Comparison of ENCODE assay signal across 32 cellular contexts in genomic region chr14:34087556-34087955, GRCh38.
A peak's percentile ranks its signal among the peaks of the same experiment; 100 is the strongest.
DNase-seq lines count a peak whose midpoint lies in the region; ATAC-seq and TF ChIP-seq lines count a peak whose summit lies in the region.
"Had no signal": no experiment of that assay in that cellular context is flagged by ENCODE, and none has a peak within 500 bp of the region (broad histone marks: within the 10 kb centered on the region; RNA-seq: fewer than 3 reads in every experiment).

No MANE protein-coding gene starts in this region.

- H3K36me3 Mint-ChIP-seq in natural killer cell: no peaks in the 10 kb centered on the region
- H3K36me3 Mint-ChIP-seq: activated naive CD4-positive, alpha-beta T cell treated with anti-CD3 and anti-CD28 coated beads, Interleukin-2, amount 10 ng/mL, durations not matched to agents 7 days and 5 days; naive thymus-derived CD8-positive, alpha-beta T cell had no signal

- H3K36me3 ChIP-seq in heart left ventricle: no peaks in the 10 kb centered on the region
- H3K36me3 ChIP-seq: esophagus squamous epithelium, SJCRH30 had no signal

- intact Hi-C loops in natural killer cell (cut with micrococcal nuclease): no loop called here
- intact Hi-C loops in heart left ventricle (cut with DNase I): no loop called here

- in situ Hi-C loops in GM13977 (cut with MboI; ENCODE audit: low pct_unique_long_range_greater_than_20kb, low sequenced_read_pairs, unreplicated experiment): loop anchor here (25.0 kb wide), 1 partner anchor 250 kb away; no protein-coding TSS in a partner anchor

- TF ChIP-seq POLR2A in heart left ventricle (IDR thresholded peaks at IDR 0.05): no peak

- 93 to 96% (median 94%) methylated on average over 3 of the region's 3 CpGs for WGBS in heart left ventricle, 4 donors

- peak; percentile 15 for DNase-seq in islet precursor cell
- no peak for DNase-seq in GM13977 (ENCODE audit: low spot score)
- DNase-seq in natural killer cell: no peak
- no peak for DNase-seq in heart left ventricle
- DNase-seq: activated CD4-positive, alpha-beta T cell treated with anti-CD3 and anti-CD28 coated beads for 4 hours; activated CD8-positive, alpha-beta T cell treated with anti-CD3 and anti-CD28 coated beads, Interleukin-2, amount 10 ng/mL, durations not matched to agents 7 days and 5 days; activated naive CD4-positive, alpha-beta T cell treated with anti-CD3 and anti-CD28 coated beads, Interleukin-2, amount 10 ng/mL, durations not matched to agents 7 days and 5 days; body of pancreas; Calu3; DMS79; esophagus squamous epithelium; foreskin keratinocyte; left cardiac atrium; naive thymus-derived CD8-positive, alpha-beta T cell; NCI-H1048; NCI-H1694 treated with DMSO at 0.1 percent for 48 hours; NCI-H2171; NCI-H82; occipital lobe; psoas muscle; RPMI8226; SJCRH30; stimulated activated CD4-positive, alpha-beta T cell treated with anti-CD3 and anti-CD28 coated beads, Interleukin-15, amount 100 ng/mL, for 24 hours; stimulated activated naive CD4-positive, alpha-beta T cell; T-helper 9 cell had no signal

- TF ChIP-seq CTCF in GM13977 (IDR thresholded peaks at IDR 0.05; ENCODE audit: extremely low read depth, insufficient read depth, missing control alignments): no peak
- no peak for TF ChIP-seq CTCF in natural killer cell (IDR thresholded peaks at IDR 0.05)
- no peak for TF ChIP-seq CTCF in heart left ventricle (IDR thresholded peaks at IDR 0.05)

- ATAC-seq in GM18502 (IDR thresholded peaks at IDR 0.05; ENCODE audit: poor library complexity, unreplicated experiment): peak; percentile 66
- ATAC-seq in GM19467 (IDR thresholded peaks at IDR 0.05; ENCODE audit: unreplicated experiment): peak; percentile 59
- ATAC-seq in HG03135 (IDR thresholded peaks at IDR 0.05; ENCODE audit: unreplicated experiment): peak; percentile 68
- no peak for ATAC-seq in HG02623 (IDR thresholded peaks at IDR 0.05; ENCODE audit: unreplicated experiment)
- ATAC-seq in natural killer cell: no peak
- no peak for ATAC-seq in heart left ventricle
- ATAC-seq: activated CD8-positive, alpha-beta T cell treated with anti-CD3 and anti-CD28 coated beads, Interleukin-2, amount 10 ng/mL, durations not matched to agents 7 days and 5 days; activated T-helper 17 cell treated with anti-CD3 and anti-CD28 coated beads, Interleukin-2, amount 50 U/mL, for 72 hours; body of pancreas; foreskin keratinocyte; left cardiac atrium; naive thymus-derived CD8-positive, alpha-beta T cell; psoas muscle had no signal

- peaks cover 0 to 20% (median 0%) of the 10 kb centered on the region in 12 donors for H3K4me1 ChIP-seq in heart left ventricle
- H3K4me1 ChIP-seq: foreskin keratinocyte had no signal

- H3K27me3 ChIP-seq in heart left ventricle: no peaks in the 10 kb centered on the region
- H3K27me3 ChIP-seq: body of pancreas, SJCRH30 had no signal

- no peak overlapping the region for H3K4me3 ChIP-seq in heart left ventricle
- H3K4me3 ChIP-seq: body of pancreas, esophagus squamous epithelium, psoas muscle, SJCRH30 had no signal

- no peaks in the 10 kb centered on the region for H3K4me1 Mint-ChIP-seq in natural killer cell
- H3K4me1 Mint-ChIP-seq: activated naive CD4-positive, alpha-beta T cell treated with anti-CD3 and anti-CD28 coated beads, Interleukin-2, amount 10 ng/mL, durations not matched to agents 7 days and 5 days; central memory CD8-positive, alpha-beta T cell had no signal

- peaks cover 3 to 8% of the 10 kb centered on the region in 2 donors for H3K27me3 Mint-ChIP-seq in natural killer cell (ENCODE audit: low read depth in 2 of 2)
- H3K27me3 Mint-ChIP-seq: activated T-helper 17 cell treated with anti-CD3 and anti-CD28 coated beads, Interleukin-2, amount 50 U/mL, for 72 hours; central memory CD8-positive, alpha-beta T cell; naive thymus-derived CD8-positive, alpha-beta T cell had no signal

- H3K27ac ChIP-seq in heart left ventricle: no peak overlapping the region
- H3K27ac ChIP-seq: body of pancreas, esophagus squamous epithelium, foreskin keratinocyte, psoas muscle, SJCRH30 had no signal

- H3K9me3 ChIP-seq in heart left ventricle: peaks cover 0 to 6% (median 0%) of the 10 kb centered on the region in 12 donors
- H3K9me3 ChIP-seq: body of pancreas, esophagus squamous epithelium, psoas muscle, SJCRH30 had no signal

- no peak overlapping the region for H3K27ac Mint-ChIP-seq in natural killer cell
- H3K27ac Mint-ChIP-seq: activated CD8-positive, alpha-beta T cell treated with anti-CD3 and anti-CD28 coated beads, Interleukin-2, amount 10 ng/mL, durations not matched to agents 7 days and 5 days; activated naive CD4-positive, alpha-beta T cell treated with anti-CD3 and anti-CD28 coated beads, Interleukin-2, amount 10 ng/mL, durations not matched to agents 7 days and 5 days; activated T-helper 17 cell treated with anti-CD3 and anti-CD28 coated beads, Interleukin-2, amount 50 U/mL, for 72 hours; dendritic cell treated with granulocyte-macrophage colony-stimulating factor and Interleukin-4, amounts not matched to agents 40 ng/mL and 50 ng/mL, for 4 days; naive thymus-derived CD8-positive, alpha-beta T cell had no signal

- no peak overlapping the region for H3K4me3 Mint-ChIP-seq in natural killer cell
- H3K4me3 Mint-ChIP-seq: activated CD8-positive, alpha-beta T cell treated with anti-CD3 and anti-CD28 coated beads, Interleukin-2, amount 10 ng/mL, durations not matched to agents 7 days and 5 days; activated naive CD4-positive, alpha-beta T cell treated with anti-CD3 and anti-CD28 coated beads, Interleukin-2, amount 10 ng/mL, durations not matched to agents 7 days and 5 days; activated T-helper 17 cell treated with anti-CD3 and anti-CD28 coated beads, Interleukin-2, amount 50 U/mL, for 72 hours; central memory CD8-positive, alpha-beta T cell; dendritic cell treated with granulocyte-macrophage colony-stimulating factor and Interleukin-4, amounts not matched to agents 40 ng/mL and 50 ng/mL, for 4 days; naive thymus-derived CD8-positive, alpha-beta T cell had no signal

- H3K9me3 Mint-ChIP-seq in natural killer cell: peaks cover 0 to 2% of the 10 kb centered on the region in 2 donors
- H3K9me3 Mint-ChIP-seq: central memory CD8-positive, alpha-beta T cell had no signal

Comparison
In these comparisons a context has a peak if more than half of its experiments do, and no peak if none do; other contexts are left out.
1. ATAC-seq: peak in GM18502 (single experiment), GM19467 (single experiment) and HG03135 (single experiment); none in HG02623 (single experiment), natural killer cell (0 of 3) and heart left ventricle (0 of 4).